Comparison of ENCODE assay signal across 32 cellular contexts in genomic region chr20:13581451-13581850, GRCh38.
"Had no signal": no experiment of that assay in that cellular context is flagged by ENCODE, and none has a peak within 500 bp of the region (broad histone marks: within the 10 kb centered on the region; RNA-seq: fewer than 3 reads in every experiment).

No MANE protein-coding gene starts in this region.

- H3K4me1 ChIP-seq: left lung, sigmoid colon, uterus had no signal

- H3K27me3 Mint-ChIP-seq: activated naive CD8-positive, alpha-beta T cell treated with anti-CD3 and anti-CD28 coated beads for 36 hours; naive B cell; stimulated activated naive CD8-positive, alpha-beta T cell treated with anti-CD3 and anti-CD28 coated beads, Interleukin-15, Interleukin-2, amounts not matched to agents 100 ng/mL and 50 ng/mL, for 24 hours had no signal

- H3K27ac Mint-ChIP-seq: activated naive CD4-positive, alpha-beta T cell treated with anti-CD3 and anti-CD28 coated beads for 36 hours; activated naive CD8-positive, alpha-beta T cell treated with anti-CD3 and anti-CD28 coated beads for 36 hours; mesothelial cell of epicardium; naive B cell; nephron progenitor cell; stimulated activated effector memory CD8-positive, alpha-beta T cell treated with anti-CD3 and anti-CD28 coated beads, Interleukin-12 subunit alpha, Interleukin-12 subunit beta, amount 100 ng/mL, for 72 hours; stimulated activated naive CD8-positive, alpha-beta T cell treated with anti-CD3 and anti-CD28 coated beads, Interleukin-15, Interleukin-2, amounts not matched to agents 100 ng/mL and 50 ng/mL, for 24 hours; T-helper 1 cell treated with Interleukin-12 subunit alpha and Interleukin-12 subunit beta and Interleukin-4 antibody, amounts not matched to agents 30 μg/mL and 1 μg/mL, for 36 hours had no signal

- H3K4me3 ChIP-seq: left lung, sigmoid colon, thoracic aorta, uterus had no signal

- H3K27me3 ChIP-seq: brain microvascular endothelial cell, left lung, neutrophil, sigmoid colon, uterus had no signal

- DNase-seq: activated CD4-positive, alpha-beta T cell treated with anti-CD3 and anti-CD28 coated beads for 48 hours; activated CD4-positive, alpha-beta T cell treated with anti-CD3 and anti-CD28 coated beads, Interleukin-2, amount 50 U/mL, for 48 hours; activated CD8-positive, alpha-beta memory T cell treated with anti-CD3 and anti-CD28 coated beads for 24 hours; activated effector memory CD4-positive, alpha-beta T cell treated with Interleukin-2 at 50 U/mL for 16 hours; activated naive CD4-positive, alpha-beta T cell treated with anti-CD3 and anti-CD28 coated beads for 36 hours; activated naive CD8-positive, alpha-beta T cell treated with anti-CD3 and anti-CD28 coated beads for 36 hours; amniotic stem cell; brain microvascular endothelial cell; caudate nucleus; cortex of kidney; foreskin melanocyte; left lung; mammary epithelial cell; naive B cell; nephron progenitor cell; sigmoid colon; small intestine; stimulated activated CD4-positive, alpha-beta T cell treated with anti-CD3 and anti-CD28 coated beads, Interleukin-4, amount 100 ng/mL, for 24 hours; T1000; trophoblast cell; uterus; WERI-Rb-1 had no signal

- ATAC-seq: activated CD4-positive, CD25-positive, alpha-beta regulatory T cell treated with anti-CD3 and anti-CD28 coated beads, Interleukin-2, amount 50 U/mL, for 24 hours; esophagus mucosa; left lung; stimulated activated effector memory CD8-positive, alpha-beta T cell treated with anti-CD3 and anti-CD28 coated beads, Interleukin-12 subunit alpha, Interleukin-12 subunit beta, amount 100 ng/mL, for 72 hours had no signal

- H3K4me3 Mint-ChIP-seq: activated naive CD4-positive, alpha-beta T cell treated with anti-CD3 and anti-CD28 coated beads for 36 hours; activated naive CD8-positive, alpha-beta T cell treated with anti-CD3 and anti-CD28 coated beads for 36 hours; mesothelial cell of epicardium; naive B cell; nephron progenitor cell; stimulated activated effector memory CD8-positive, alpha-beta T cell treated with anti-CD3 and anti-CD28 coated beads, Interleukin-12 subunit alpha, Interleukin-12 subunit beta, amount 100 ng/mL, for 72 hours; stimulated activated naive CD8-positive, alpha-beta T cell treated with anti-CD3 and anti-CD28 coated beads, Interleukin-15, Interleukin-2, amounts not matched to agents 100 ng/mL and 50 ng/mL, for 24 hours; T-helper 1 cell treated with Interleukin-12 subunit alpha and Interleukin-12 subunit beta and Interleukin-4 antibody, amounts not matched to agents 30 μg/mL and 1 μg/mL, for 36 hours had no signal

- H3K4me1 Mint-ChIP-seq: activated naive CD8-positive, alpha-beta T cell treated with anti-CD3 and anti-CD28 coated beads for 36 hours; mesothelial cell of epicardium; naive B cell; nephron progenitor cell; stimulated activated effector memory CD8-positive, alpha-beta T cell treated with anti-CD3 and anti-CD28 coated beads, Interleukin-12 subunit alpha, Interleukin-12 subunit beta, amount 100 ng/mL, for 72 hours had no signal

- H3K27ac ChIP-seq: brain microvascular endothelial cell, left lung, neutrophil, sigmoid colon, thoracic aorta, uterus, WERI-Rb-1 had no signal

- H3K9me3 ChIP-seq: neutrophil, thoracic aorta, uterus had no signal

- FAIRE-seq: astrocyte, endothelial cell of umbilical vein had no signal

- H3K36me3 ChIP-seq: brain microvascular endothelial cell, neutrophil, uterus had no signal
